In genomic region chr19:5394907-5395505, GRCh38 we compare ENCODE assay signal across 31 cellular contexts. TPM values are rescaled to one million over a fixed set of nuclear protein-coding genes. Genes with fewer than 3 reads are reported as not detected.
A peak's percentile ranks its signal among the peaks of the same experiment; 100 is the strongest.
DNase-seq lines count a peak whose midpoint lies in the region; ATAC-seq and TF ChIP-seq lines count a peak whose summit lies in the region.
"Had no signal": no experiment of that assay in that cellular context is flagged by ENCODE, and none has a peak within 500 bp of the region (broad histone marks: within the 10 kb centered on the region; RNA-seq: fewer than 3 reads in every experiment).

No MANE protein-coding gene starts in this region.

- no peak overlapping the region for H2BK120ac ChIP-seq in H9 (ENCODE audit: low read depth, low read length, poor library complexity, severe bottlenecking)

- H3K79me2 ChIP-seq in H9 (ENCODE audit: insufficient read depth, low read length): no peaks in the 10 kb centered on the region
- H3K79me2 ChIP-seq: parathyroid adenoma had no signal

- H3K23ac ChIP-seq in H9 (ENCODE audit: insufficient read length, low read depth, low read length): no peak overlapping the region

- H3K36me3 ChIP-seq in ectodermal cell (ENCODE audit: control insufficient read depth, insufficient read depth, low read length) (no peaks in the 10 kb centered on the region), mucosa of descending colon (ENCODE audit: low read depth) (no peaks in the 10 kb centered on the region)
- H3K36me3 ChIP-seq: BLaER1 treated with 17β-estradiol and CSF1 and Interleukin-3, amounts not matched to agents 10 nM and 100 nM; HAP-1; lower lobe of right lung; right atrium auricular region had no signal

- H3K27me3 ChIP-seq in H9 (ENCODE audit: insufficient read depth, low read length) (no peaks in the 10 kb centered on the region), ectodermal cell (ENCODE audit: control insufficient read depth, insufficient read depth, low read length, poor library complexity, severe bottlenecking) (no peaks in the 10 kb centered on the region)

- H3K14ac ChIP-seq in H9 (ENCODE audit: insufficient read depth, low read length): no peak overlapping the region

- H3K4me3 ChIP-seq in ectodermal cell (ENCODE audit: insufficient read depth, low read depth, low read length) (no peak overlapping the region), mucosa of descending colon (no peak overlapping the region)
- H3K4me3 ChIP-seq: BLaER1 treated with 17β-estradiol and CSF1 and Interleukin-3, amounts not matched to agents 10 nM and 100 nM; HAP-1; lower lobe of right lung; right atrium auricular region; smooth muscle cell had no signal

- no peak overlapping the region for H2BK20ac ChIP-seq in H9 (ENCODE audit: low read depth, low read length, poor library complexity, severe bottlenecking)

- H3T11ph ChIP-seq in H9 (ENCODE audit: low read length): no peak overlapping the region

- WGBS in H9 (ENCODE audit: extremely low coverage, insufficient read length, low lambda C conversion rate): no CpG with 5 or more reads among the region's 33 CpGs
- WGBS in ectodermal cell, 2 experiments: 26 to 29% methylated on average over 33 of the region's 33 CpGs

- no peak overlapping the region for H4K8ac ChIP-seq in H9 (replicated peaks; ENCODE audit: insufficient read length, low read depth, low read length)

- no peak overlapping the region for H2AFZ ChIP-seq in H9 (ENCODE audit: low read length)
- H2AFZ ChIP-seq: parathyroid adenoma had no signal

- DNase-seq in DMS 273 (lab: John Stamatoyannopoulos, UW; ENCODE audit: unreplicated experiment) (peak; percentile 43), DMS 273 treated with DMSO at 0.1 percent for 48 hours (lab: John Stamatoyannopoulos, UW) (no peak), H9 (peak; percentile 34), nephron progenitor cell (peak; percentile 58), C1 segment of cervical spinal cord (lab: John Stamatoyannopoulos, UW) (no peak), mucosa of descending colon (no peak)
- DNase-seq: activated CD4-positive, alpha-beta T cell treated with anti-CD3 and anti-CD28 coated beads, Interleukin-2, amount 50 U/mL, for 4 hours; activated naive CD4-positive, alpha-beta T cell; activated T-cell treated with anti-CD3 and anti-CD28 coated beads, Interleukin-2, amount 50 U/mL, for 72 hours; COR-L47; cortex of kidney; kidney glomerular epithelial cell; lower lobe of right lung; MM.1S; NCI-H1105 treated with DMSO at 0.1 percent for 48 hours; NCI-H510A treated with DMSO at 0.1 percent for 48 hours; Right ventricle myocardium superior; stimulated activated naive CD8-positive, alpha-beta T cell treated with anti-CD3 and anti-CD28 coated beads, Interleukin-15, Interleukin-2, amounts not matched to agents 100 U/mL and 50 U/mL, for 24 hours; T-helper 2 cell had no signal

- H3K18ac ChIP-seq in H9 (ENCODE audit: insufficient read length, low read depth, low read length): no peak overlapping the region

- no peaks in the 10 kb centered on the region for H3K9me3 ChIP-seq in H9 (ENCODE audit: control insufficient read depth, low read depth, low read length)
- no peaks in the 10 kb centered on the region for H3K9me3 ChIP-seq in ectodermal cell (ENCODE audit: control insufficient read depth, low read length)
- H3K9me3 ChIP-seq in mucosa of descending colon: no peaks in the 10 kb centered on the region
- H3K9me3 ChIP-seq: BLaER1 treated with 17β-estradiol and CSF1 and Interleukin-3, amounts not matched to agents 10 nM and 100 nM; HAP-1; lower lobe of right lung; right atrium auricular region had no signal

- H2AK5ac ChIP-seq in H9 (ENCODE audit: insufficient read length, low read length): no peak overlapping the region

- H3K56ac ChIP-seq in H9 (ENCODE audit: insufficient read length, low read depth, low read length): no peak overlapping the region

- H3K27me3 Mint-ChIP-seq in H9 (ENCODE audit: low read depth) (peaks cover 65% of the 10 kb centered on the region), nephron progenitor cell (ENCODE audit: low read depth, poor library complexity) (peaks cover 44% of the 10 kb centered on the region)

- H3K36me3 Mint-ChIP-seq in H9 (ENCODE audit: insufficient read depth in 1 of 3, low read depth in 3 of 3) (no peaks in the 10 kb centered on the region), nephron progenitor cell (ENCODE audit: low read depth) (no peaks in the 10 kb centered on the region)
- H3K36me3 Mint-ChIP-seq: natural killer cell treated with Interleukin-12 subunit alpha and Interleukin-12 subunit beta and Interleukin-15 and Interleukin-18, amount 100 ng/mL, for 72 hours had no signal

- H3K4me3 Mint-ChIP-seq in H9 (no peak overlapping the region), nephron progenitor cell (no peak overlapping the region)
- H3K4me3 Mint-ChIP-seq: activated T-cell treated with anti-CD3 and anti-CD28 coated beads, Interleukin-2, amount 50 U/mL, for 72 hours; natural killer cell treated with Interleukin-12 subunit alpha and Interleukin-12 subunit beta and Interleukin-15 and Interleukin-18, amount 100 ng/mL, for 72 hours had no signal

- H3K27ac ChIP-seq in H9 (ENCODE audit: insufficient read length, low read depth, low read length): no peak overlapping the region
- peak overlapping the region; percentile 22 for H3K27ac ChIP-seq in ectodermal cell (ENCODE audit: insufficient read depth, low read depth, low read length, poor library complexity, severe bottlenecking)
- H3K27ac ChIP-seq: 22Rv1; BLaER1 treated with 17β-estradiol and CSF1 and Interleukin-3, amounts not matched to agents 10 nM and 100 nM; KMS-11; lower lobe of right lung; parathyroid adenoma; right atrium auricular region had no signal

- intact Hi-C loops in mucosa of descending colon (cut with DNase I, micrococcal nuclease): no loop called here

- H4K91ac ChIP-seq in H9 (ENCODE audit: insufficient read length, low read depth, low read length): no peak overlapping the region

- H4K5ac ChIP-seq in H9 (ENCODE audit: insufficient read length, low read depth, low read length): no peak overlapping the region

- TF ChIP-seq CTCF in H9 (conservative IDR thresholded peaks at IDR 0.05): no peak
- TF ChIP-seq CTCF in nephron progenitor cell (IDR thresholded peaks at IDR 0.05): no peak
- no peak for TF ChIP-seq CTCF in mucosa of descending colon (IDR thresholded peaks at IDR 0.05)

- H2BK15ac ChIP-seq in H9 (ENCODE audit: low read depth, low read length): no peak overlapping the region

- no peak overlapping the region for H3K9ac ChIP-seq in H9 (ENCODE audit: extremely low read depth, insufficient read length, low read length)
- H3K9ac ChIP-seq: BLaER1 treated with 17β-estradiol and CSF1 and Interleukin-3, amounts not matched to agents 10 nM and 100 nM; KMS-11; parathyroid adenoma had no signal

- H3K4me1 ChIP-seq in H9 (ENCODE audit: insufficient read depth, low read length): no peaks in the 10 kb centered on the region
- peaks cover 49% of the 10 kb centered on the region for H3K4me1 ChIP-seq in ectodermal cell (ENCODE audit: control insufficient read depth, insufficient read depth, low read length)
- no peaks in the 10 kb centered on the region for H3K4me1 ChIP-seq in mucosa of descending colon (ENCODE audit: low read depth)
- H3K4me1 ChIP-seq: HAP-1, lower lobe of right lung, parathyroid adenoma had no signal

- no peak overlapping the region for H3K4ac ChIP-seq in H9 (ENCODE audit: low read depth, low read length)

- ATAC-seq in mucosa of descending colon (no peak), HG03378 (IDR thresholded peaks at IDR 0.05; ENCODE audit: unreplicated experiment) (no peak)
- ATAC-seq: activated CD4-positive, CD25-positive, alpha-beta regulatory T cell treated with anti-CD3 and anti-CD28 coated beads, Interleukin-2, amount 50 U/mL, for 24 hours; activated T-cell treated with anti-CD3 and anti-CD28 coated beads, Interleukin-2, amount 50 U/mL, for 72 hours; esophagus mucosa; lower lobe of right lung; natural killer cell treated with Interleukin-12 subunit alpha and Interleukin-12 subunit beta and Interleukin-15 and Interleukin-18, amount 100 ng/mL, for 72 hours; stimulated activated naive CD8-positive, alpha-beta T cell treated with anti-CD3 and anti-CD28 coated beads, Interleukin-15, Interleukin-2, amounts not matched to agents 100 U/mL and 50 U/mL, for 24 hours had no signal

- no peaks in the 10 kb centered on the region for H4K20me1 ChIP-seq in H9 (ENCODE audit: control insufficient read depth, insufficient read depth, insufficient read length)

- H3K79me1 ChIP-seq in H9 (ENCODE audit: insufficient read depth, low read depth, low read length, poor library complexity, severe bottlenecking): no peaks in the 10 kb centered on the region

- no peak overlapping the region for H2BK12ac ChIP-seq in H9 (ENCODE audit: insufficient read length, low read depth, low read length)

- no peak overlapping the region for H2BK5ac ChIP-seq in H9 (ENCODE audit: insufficient read length, low read length)

- H3K4me1 Mint-ChIP-seq in H9 (peaks cover 26 to 40% of the 10 kb centered on the region in 2 experiments), nephron progenitor cell (peaks cover 54% of the 10 kb centered on the region)

- H3K27ac Mint-ChIP-seq in H9: no peak overlapping the region
- H3K27ac Mint-ChIP-seq in nephron progenitor cell: no peak overlapping the region
- H3K27ac Mint-ChIP-seq: activated T-cell treated with anti-CD3 and anti-CD28 coated beads, Interleukin-2, amount 50 U/mL, for 72 hours; natural killer cell treated with Interleukin-12 subunit alpha and Interleukin-12 subunit beta and Interleukin-15 and Interleukin-18, amount 100 ng/mL, for 72 hours had no signal

- no peaks in the 10 kb centered on the region for H3K23me2 ChIP-seq in H9 (ENCODE audit: insufficient read length, low read depth, low read length, poor library complexity, severe bottlenecking)

- H3K9me3 Mint-ChIP-seq in H9: peaks cover 0 to 6% of the 10 kb centered on the region in 2 experiments; a peak in 1 of 5 replicates
- H3K9me3 Mint-ChIP-seq in nephron progenitor cell: no peaks in the 10 kb centered on the region
- H3K9me3 Mint-ChIP-seq: natural killer cell treated with Interleukin-12 subunit alpha and Interleukin-12 subunit beta and Interleukin-15 and Interleukin-18, amount 100 ng/mL, for 72 hours had no signal

- no peak overlapping the region for H3K4me2 ChIP-seq in H9 (ENCODE audit: insufficient read depth, insufficient read length, low read length)
- H3K4me2 ChIP-seq: BLaER1 treated with 17β-estradiol and CSF1 and Interleukin-3, amounts not matched to agents 10 nM and 100 nM; KMS-11; smooth muscle cell had no signal

RNA-seq across cellular contexts. Expression of gene PTPRS, which starts 54.4 kb away (rescaled TPM):
- total RNA-seq in H9 (2021) (182 and 186 TPM in 2 replicates), mucosa of descending colon (100 to 1,000 TPM in 1 of 3 donors, 10 to 100 TPM in 1, 1 to 10 TPM in 1; 7.2 to 131 (median 22.5) TPM)
- polyA plus RNA-seq in ectodermal cell (2013, experiment 1 of 4): 246 TPM
- polyA plus RNA-seq in ectodermal cell (2013, experiment 2 of 4): 277 TPM
- 179 TPM for polyA plus RNA-seq in ectodermal cell (2013, experiment 3 of 4)
- 204 TPM for polyA plus RNA-seq in ectodermal cell (2013, experiment 4 of 4)

Comparison
In these comparisons a context has a peak if more than half of its experiments do, and no peak if none do; other contexts are left out.
1. DNase-seq: peak in DMS 273 (single experiment), H9 (single experiment) and nephron progenitor cell (single experiment); none in DMS 273 treated with DMSO at 0.1 percent for 48 hours (single experiment), C1 segment of cervical spinal cord (0 of 14) and mucosa of descending colon (0 of 3).